15 cellular contexts compared by ENCODE assay signal in genomic region chr2:11305958-11306357, GRCh38. TPM values are rescaled to one million over a fixed set of nuclear protein-coding genes. Genes with fewer than 3 reads are reported as not detected.
A peak's percentile ranks its signal among the peaks of the same experiment; 100 is the strongest.
DNase-seq lines count a peak whose midpoint lies in the region; ATAC-seq, FAIRE-seq and TF ChIP-seq lines count a peak whose summit lies in the region.
"Had no signal": no experiment of that assay in that cellular context is flagged by ENCODE, and none has a peak within 500 bp of the region (broad histone marks: within the 10 kb centered on the region; RNA-seq: fewer than 3 reads in every experiment).

No MANE protein-coding gene starts in this region.

- no peaks in the 10 kb centered on the region for H3K36me3 ChIP-seq in bronchial epithelial cell (ENCODE audit: control insufficient read depth, insufficient read depth, low read length)
- H3K36me3 ChIP-seq in left lung, result no peaks in the 10 kb centered on the region
- H3K36me3 ChIP-seq: HAP-1 had no signal

- TF ChIP-seq CTCF in bronchial epithelial cell (IDR thresholded peaks at IDR 0.05; ENCODE audit: insufficient read depth, low read length, severe bottlenecking) (no peak), left lung (IDR thresholded peaks at IDR 0.05) (no peak)

- H3K4me1 ChIP-seq in left lung, result peaks cover 10 to 35% of the 10 kb centered on the region in 2 donors

- intact Hi-C loops in left lung (cut with DNase I), result no loop called here

- H3K27ac ChIP-seq in left lung, result peak overlapping the region in 1 of 2 donors; percentile 17

- H3K27me3 ChIP-seq in bronchial epithelial cell (ENCODE audit: control insufficient read depth, insufficient read depth, low read length) (no peaks in the 10 kb centered on the region), left lung (no peaks in the 10 kb centered on the region)

- no peak for FAIRE-seq in bronchial epithelial cell (lab: Jason Lieb, UNC)
- FAIRE-seq: kidney had no signal

- H3K9me3 ChIP-seq in left lung, result no peaks in the 10 kb centered on the region
- H3K9me3 ChIP-seq: HAP-1 had no signal

- DNase-seq in A172 (ENCODE audit: low spot score), result peak; percentile 18
- peak; percentile 93 for DNase-seq in HCEC 1CT
- peak; percentile 14 for DNase-seq in bronchial epithelial cell (ENCODE audit: low read depth)
- DNase-seq in left lung, result no peak
- DNase-seq in stimulated activated CD4-positive, alpha-beta T cell treated with anti-CD3 and anti-CD28 coated beads, Interleukin-12 subunit alpha, Interleukin-12 subunit beta, amount 100 ng/mL, for 4 hours, result no peak
- DNase-seq in HUDEP-2 (lab: John Stamatoyannopoulos, UW; ENCODE audit: unreplicated experiment in 76 of 76), result no peak
- DNase-seq in activated CD4-positive, alpha-beta T cell treated with anti-CD3 and anti-CD28 coated beads, Interleukin-2, amount 50 U/mL, for 48 hours, result no peak
- DNase-seq: activated gamma-delta T cell treated with Interleukin-2 at 50 U/mL for 16 hours; kidney; naive thymus-derived CD8-positive, alpha-beta T cell; NCI-H1436; NCI-H524 treated with DMSO at 0.1 percent for 48 hours had no signal

- ATAC-seq in left lung (peak; percentile 71), GM19324 (IDR thresholded peaks at IDR 0.05; ENCODE audit: low FRiP score, unreplicated experiment) (no peak)
- ATAC-seq: esophagus mucosa; naive thymus-derived CD8-positive, alpha-beta T cell had no signal

- no peak overlapping the region for H3K4me3 ChIP-seq in bronchial epithelial cell (ENCODE audit: low read depth, low read length)
- no peak overlapping the region for H3K4me3 ChIP-seq in left lung
- H3K4me3 ChIP-seq: HAP-1 had no signal

RNA-seq across cellular contexts. Expression of gene ROCK2, which starts 38.5 kb away (rescaled TPM):
- total RNA-seq in A172 (2014; rRNA removed; shearing (Covaris generic)), result 37.8 and 44.6 TPM in 2 replicates
- 20.0 and 20.7 TPM in 2 replicates for total RNA-seq in bronchial epithelial cell
- total RNA-seq in left lung, result 10 to 100 TPM; 49.4 to 59.0 TPM

Comparison
In these comparisons a context has a peak if more than half of its experiments do, and no peak if none do; other contexts are left out.
1. DNase-seq: peak in A172 (single experiment), HCEC 1CT (single experiment) and bronchial epithelial cell (single experiment); none in left lung (0 of 2), stimulated activated CD4-positive, alpha-beta T cell treated with anti-CD3 and anti-CD28 coated beads, Interleukin-12 subunit alpha, Interleukin-12 subunit beta, amount 100 ng/mL, for 4 hours (single experiment), HUDEP-2 (0 of 76) and activated CD4-positive, alpha-beta T cell treated with anti-CD3 and anti-CD28 coated beads, Interleukin-2, amount 50 U/mL, for 48 hours (0 of 2).